26 cellular contexts compared by ENCODE assay signal in the genomic region with DNA sequence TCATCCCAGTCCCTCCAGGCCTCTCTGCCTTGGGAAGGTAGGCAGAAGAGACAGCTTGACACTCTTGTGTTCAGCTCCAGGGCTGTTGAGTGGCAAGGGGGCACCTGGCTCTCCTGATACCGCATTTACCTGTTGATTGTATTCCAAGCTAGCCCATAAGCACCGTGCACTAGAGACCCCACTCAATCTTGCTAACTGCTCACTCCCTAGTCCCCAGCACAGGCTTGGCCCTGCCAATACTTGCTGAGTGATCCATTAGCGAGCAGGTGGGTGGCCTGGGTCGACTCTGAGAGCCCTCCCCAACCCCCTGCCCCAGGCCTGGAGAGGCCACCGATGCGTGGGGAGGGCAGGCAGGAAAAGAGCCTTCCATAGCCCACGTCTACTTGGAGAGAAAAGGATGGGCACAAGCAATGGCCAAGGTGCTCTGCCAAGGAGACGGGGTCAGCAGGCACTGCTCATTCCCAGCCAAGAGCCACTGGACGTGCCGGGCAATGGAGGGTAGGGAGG. TPM values are rescaled to one million over a fixed set of nuclear protein-coding genes. Genes with fewer than 3 reads are reported as not detected.
DNase-seq lines count a peak whose midpoint lies in the region; ATAC-seq, FAIRE-seq and TF ChIP-seq lines count a peak whose summit lies in the region.
"Had no signal": no experiment of that assay in that cellular context is flagged by ENCODE, and none has a peak within 500 bp of the region (broad histone marks: within the 10 kb centered on the region; RNA-seq: fewer than 3 reads in every experiment).

No MANE protein-coding gene starts in this region.

- H2AK5ac ChIP-seq in trophoblast cell (ENCODE audit: low read length), result no peak overlapping the region

- CTCF ChIA-PET in PC-3 (lab: Charles Lee), result no interaction called here
- CTCF ChIA-PET in activated CD4-positive, alpha-beta T cell treated with anti-CD3 and anti-CD28 coated beads, Interleukin-2, amount 10 ng/mL, durations not matched to agents 7 days and 5 days (lab: Charles Lee), result no interaction called here

- H3K27me3 ChIP-seq in PC-3 (ENCODE audit: low read length) (no peaks in the 10 kb centered on the region), dorsolateral prefrontal cortex (peaks cover 0 to 2% (median 0%) of the 10 kb centered on the region in 45 donors), trophoblast cell (ENCODE audit: insufficient read depth, low read length) (no peaks in the 10 kb centered on the region), thyroid gland (no peaks in the 10 kb centered on the region), pancreas (no peaks in the 10 kb centered on the region)
- H3K27me3 ChIP-seq: BLaER1, MG63 had no signal

- H3K9me3 Mint-ChIP-seq in activated CD4-positive, alpha-beta T cell treated with anti-CD3 and anti-CD28 coated beads, Interleukin-2, amount 10 ng/mL, durations not matched to agents 7 days and 5 days, result no peaks in the 10 kb centered on the region
- H3K9me3 Mint-ChIP-seq: CD4-positive, alpha-beta memory T cell had no signal

- H3K9ac ChIP-seq in PC-3 (ENCODE audit: low read length) (peak overlapping the region; percentile 78; the same call in 1 of the 2 replicates), trophoblast cell (ENCODE audit: low read length) (no peak overlapping the region)
- H3K9ac ChIP-seq: BLaER1 had no signal

- no peaks in the 10 kb centered on the region for H3K9me2 ChIP-seq in PC-3 (replicated peaks; ENCODE audit: low read length)

- H3K4me1 ChIP-seq in PC-3 (ENCODE audit: insufficient read depth, low read length) (peaks cover 40% of the 10 kb centered on the region), trophoblast cell (ENCODE audit: control insufficient read depth in 1 of 2, insufficient read depth in 2 of 2, low read length in 2 of 2) (peaks cover 0 to 4% of the 10 kb centered on the region in 2 experiments), thyroid gland (peaks cover 12 to 16% of the 10 kb centered on the region in 2 donors), pancreas (peaks cover 0 to 16% (median 15%) of the 10 kb centered on the region in 3 donors)

- no peak overlapping the region for H2BK120ac ChIP-seq in trophoblast cell (ENCODE audit: insufficient read depth, low read length, poor library complexity)

- no peak for FAIRE-seq in pancreas (lab: Jason Lieb, UNC)
- FAIRE-seq: GM12891, K562 had no signal

- TF ChIP-seq POLR2A in thyroid gland (IDR thresholded peaks at IDR 0.05), result no peak

- H3K79me1 ChIP-seq in trophoblast cell (ENCODE audit: low read length), result no peaks in the 10 kb centered on the region

- POLR2A ChIA-PET in PC-3 (lab: Charles Lee; ENCODE audit: unreplicated experiment), result no interaction called here
- POLR2A ChIA-PET in activated CD4-positive, alpha-beta T cell treated with anti-CD3 and anti-CD28 coated beads, Interleukin-2, amount 10 ng/mL, durations not matched to agents 7 days and 5 days (lab: Charles Lee), result no interaction called here

- WGBS in trophoblast cell (ENCODE audit: extremely low coverage, insufficient coverage, insufficient read length), result no CpG with 5 or more reads among the region's 10 CpGs
- WGBS in thyroid gland, 2 donors, result 73 to 79% methylated on average over 5 to 9 of the region's 10 CpGs
- 85 to 87% methylated on average over 10 of the region's 10 CpGs for WGBS in pancreas, 2 donors

- H3K36me3 ChIP-seq in PC-3 (ENCODE audit: low read depth, low read length) (no peaks in the 10 kb centered on the region), trophoblast cell (ENCODE audit: control insufficient read depth in 1 of 2, insufficient read depth in 2 of 2, low read length in 2 of 2) (no peaks in the 10 kb centered on the region), thyroid gland (no peaks in the 10 kb centered on the region), pancreas (no peaks in the 10 kb centered on the region)
- H3K36me3 ChIP-seq: BLaER1, MG63 had no signal

- no peaks in the 10 kb centered on the region for H3K4me1 Mint-ChIP-seq in activated CD4-positive, alpha-beta T cell treated with anti-CD3 and anti-CD28 coated beads, Interleukin-2, amount 10 ng/mL, durations not matched to agents 7 days and 5 days
- H3K4me1 Mint-ChIP-seq: CD4-positive, alpha-beta memory T cell had no signal

- no peaks in the 10 kb centered on the region for H3K27me3 Mint-ChIP-seq in activated CD4-positive, alpha-beta T cell treated with anti-CD3 and anti-CD28 coated beads, Interleukin-2, amount 10 ng/mL, durations not matched to agents 7 days and 5 days
- H3K27me3 Mint-ChIP-seq: CD4-positive, alpha-beta memory T cell had no signal

- no TSS peak for BruUV-seq in PC-3 (replicated peaks; lab: Mats Ljungman, UMichigan)

- no peak overlapping the region for H3K4ac ChIP-seq in trophoblast cell (ENCODE audit: low read depth, low read length)

- H3K79me2 ChIP-seq in PC-3 (ENCODE audit: low read length) (no peaks in the 10 kb centered on the region), trophoblast cell (ENCODE audit: control insufficient read depth, insufficient read depth, low read length, poor library complexity) (no peaks in the 10 kb centered on the region)

- no peak overlapping the region for H2BK5ac ChIP-seq in trophoblast cell (ENCODE audit: low read depth, low read length, poor library complexity)

- no peaks in the 10 kb centered on the region for H4K20me1 ChIP-seq in PC-3 (ENCODE audit: low read length)
- H4K20me1 ChIP-seq: BLaER1 had no signal

- no peak for DNase-seq in PC-3
- DNase-seq in dorsolateral prefrontal cortex, result no peak
- no peak for DNase-seq in trophoblast cell
- DNase-seq in thyroid gland, result no peak
- DNase-seq in GM13976 (ENCODE audit: low spot score), result no peak
- DNase-seq in pancreas, result no peak
- DNase-seq in kidney glomerular epithelial cell (lab: John Stamatoyannopoulos, UW), result no peak
- no peak for DNase-seq in activated CD4-positive, alpha-beta T cell treated with anti-CD3 and anti-CD28 coated beads, Interleukin-2, amount 10 ng/mL, durations not matched to agents 7 days and 5 days
- DNase-seq: Caco-2; CD4-positive, alpha-beta memory T cell; DND-41; GOT3; NCI-H1048; NCI-H1417 treated with DMSO at 0.1 percent for 48 hours; NCI-H187; NCI-H2107; NCI-H446 treated with DMSO at 0.1 percent for 48 hours; NCI-H526 treated with DMSO at 0.1 percent for 48 hours; OCI-M1; SHP77 had no signal

- in situ Hi-C loops in GM13976 (cut with MboI; ENCODE audit: low sequenced_read_pairs, unreplicated experiment), result no loop called here

- no peak for TF ChIP-seq CTCF in PC-3 (conservative IDR thresholded peaks at IDR 0.05; ENCODE audit: low read depth, low read length)
- no peak for TF ChIP-seq CTCF in dorsolateral prefrontal cortex (IDR thresholded peaks at IDR 0.05 in 54 of 56, conservative IDR thresholded peaks at IDR 0.05 in 2 of 56; ENCODE audit: low read depth in 1 of 56, partially characterized antibody in 56 of 56)
- TF ChIP-seq CTCF in thyroid gland (IDR thresholded peaks at IDR 0.05), result no peak
- no peak for TF ChIP-seq CTCF in GM13976 (IDR thresholded peaks at IDR 0.05; ENCODE audit: borderline replicate concordance, control extremely low read depth, extremely low read depth, insufficient read depth, missing control alignments)
- no peak for TF ChIP-seq CTCF in pancreas (IDR thresholded peaks at IDR 0.05)

- no peak overlapping the region for H3K18ac ChIP-seq in trophoblast cell (ENCODE audit: low read length)

- no peak overlapping the region for H3K4me3 Mint-ChIP-seq in activated CD4-positive, alpha-beta T cell treated with anti-CD3 and anti-CD28 coated beads, Interleukin-2, amount 10 ng/mL, durations not matched to agents 7 days and 5 days
- H3K4me3 Mint-ChIP-seq: CD4-positive, alpha-beta memory T cell had no signal

- no peak overlapping the region for H3K14ac ChIP-seq in trophoblast cell (ENCODE audit: low read length)

- H4K91ac ChIP-seq in trophoblast cell (ENCODE audit: low read depth, low read length), result no peak overlapping the region

- H3K23ac ChIP-seq in trophoblast cell (ENCODE audit: low read length), result no peak overlapping the region

- no peak overlapping the region for H2BK12ac ChIP-seq in trophoblast cell (ENCODE audit: low read length)

- no peak overlapping the region for H4K12ac ChIP-seq in trophoblast cell (ENCODE audit: low read depth, low read length)

- H3K27ac Mint-ChIP-seq in activated CD4-positive, alpha-beta T cell treated with anti-CD3 and anti-CD28 coated beads, Interleukin-2, amount 10 ng/mL, durations not matched to agents 7 days and 5 days, result no peak overlapping the region

- H3K9me3 ChIP-seq in PC-3 (ENCODE audit: low read length), result no peaks in the 10 kb centered on the region
- peaks cover 2% of the 10 kb centered on the region for H3K9me3 ChIP-seq in trophoblast cell (ENCODE audit: insufficient read depth, low read depth, low read length)
- no peaks in the 10 kb centered on the region for H3K9me3 ChIP-seq in thyroid gland
- no peaks in the 10 kb centered on the region for H3K9me3 ChIP-seq in pancreas
- H3K9me3 ChIP-seq: BLaER1, Caco-2, MG63 had no signal

- H2AFZ ChIP-seq in PC-3 (ENCODE audit: low read length) (no peak overlapping the region), trophoblast cell (ENCODE audit: insufficient read depth, low read length, poor library complexity) (no peak overlapping the region)

- no peaks in the 10 kb centered on the region for H3F3A ChIP-seq in PC-3 (ENCODE audit: low read length, unreplicated experiment)

- no peaks in the 10 kb centered on the region for H3K36me3 Mint-ChIP-seq in activated CD4-positive, alpha-beta T cell treated with anti-CD3 and anti-CD28 coated beads, Interleukin-2, amount 10 ng/mL, durations not matched to agents 7 days and 5 days (ENCODE audit: low read depth)
- H3K36me3 Mint-ChIP-seq: CD4-positive, alpha-beta memory T cell had no signal

- ATAC-seq in PC-3 (no peak), pancreas (no peak)
- ATAC-seq: HCT116, K562 had no signal

- intact Hi-C loops in PC-3 (cut with micrococcal nuclease) (no loop called here), dorsolateral prefrontal cortex (cut with DNase I) (loop anchor here in 1 of 2 donors (5.0 kb wide), 1 partner anchor 33 kb away; no protein-coding TSS in a partner anchor), thyroid gland (cut with DNase I) (no loop called here), pancreas (cut with DNase I) (no loop called here)

- H3K4me2 ChIP-seq in PC-3 (ENCODE audit: low read length) (no peak overlapping the region), trophoblast cell (ENCODE audit: low read length) (no peak overlapping the region)
- H3K4me2 ChIP-seq: BLaER1 had no signal

- no peak overlapping the region for H3K4me3 ChIP-seq in PC-3 (ENCODE audit: low read length)
- no peak overlapping the region for H3K4me3 ChIP-seq in dorsolateral prefrontal cortex
- peak overlapping the region; percentile 30 for H3K4me3 ChIP-seq in trophoblast cell (ENCODE audit: low read depth, low read length)
- H3K4me3 ChIP-seq in thyroid gland (replicated peaks in 1 of 3), result no peak overlapping the region
- H3K4me3 ChIP-seq in pancreas, result no peak overlapping the region
- H3K4me3 ChIP-seq: BLaER1, K562, MG63 had no signal

- H3K27ac ChIP-seq in PC-3 (ENCODE audit: low read length), result peak overlapping the region; percentile 90
- peak overlapping the region; percentile 66 to 100 (median 97) for H3K27ac ChIP-seq in dorsolateral prefrontal cortex
- H3K27ac ChIP-seq in trophoblast cell (ENCODE audit: low read depth, low read length), result no peak overlapping the region
- H3K27ac ChIP-seq in thyroid gland, result peak overlapping the region; percentile 70 to 89 (median 79)
- peak overlapping the region in 1 of 4 donors; percentile 93 for H3K27ac ChIP-seq in pancreas
- H3K27ac ChIP-seq: BLaER1 had no signal

- H4K8ac ChIP-seq in trophoblast cell (ENCODE audit: low read depth, low read length), result no peak overlapping the region

RNA-seq across cellular contexts. Expression of a gene that starts 29.5 kb away (rescaled TPM):
- total RNA-seq in PC-3 (2014; rRNA removed) (3.9 and 6.2 TPM in 2 replicates), dorsolateral prefrontal cortex (100 to 1,000 TPM in 11 of 120 experiments, 10 to 100 TPM in 106, 1 to 10 TPM in 3; 7.4 to 185 (median 44.7) TPM), thyroid gland (1 to 10 TPM; 1.2 to 4.2 (median 2.0) TPM), pancreas (1 to 10 TPM; 2.2 to 6.4 (median 3.5) TPM)
- polyA plus RNA-seq in trophoblast cell (2013), result 4.4 and 4.7 TPM in 2 replicates
- polyA plus RNA-seq in pancreas, result 1 to 10 TPM; 3.9 to 4.8 TPM
- under 1 TPM in 1 of 2 experiments, not detected in 1; 0.21 TPM for total RNA-seq in activated CD4-positive, alpha-beta T cell treated with anti-CD3 and anti-CD28 coated beads, Interleukin-2, amount 10 ng/mL, durations not matched to agents 7 days and 5 days
- total RNA-seq: K562, RPMI7951 had no signal
- polyA plus RNA-seq: K562 had no signal

RNA-seq across cellular contexts. Expression of a gene that starts 44.5 kb away (rescaled TPM):
- total RNA-seq in PC-3 (2014; rRNA removed) (29.6 and 30.9 TPM in 2 replicates), dorsolateral prefrontal cortex (10 to 100 TPM in 13 of 120 experiments, 1 to 10 TPM in 107; 1.3 to 18.4 (median 4.9) TPM), thyroid gland (10 to 100 TPM in 1 of 4 donors, 1 to 10 TPM in 3; 6.0 to 12.0 (median 9.9) TPM), pancreas (10 to 100 TPM in 1 of 6 donors, 1 to 10 TPM in 5; 3.6 to 11.7 (median 6.6) TPM)
- polyA plus RNA-seq in trophoblast cell (2013), result 0.05 and 0.06 TPM in 2 replicates
- 10 to 100 TPM; 11.0 to 12.4 TPM for polyA plus RNA-seq in pancreas
- total RNA-seq in activated CD4-positive, alpha-beta T cell treated with anti-CD3 and anti-CD28 coated beads, Interleukin-2, amount 10 ng/mL, durations not matched to agents 7 days and 5 days, result 10 to 100 TPM; 36.7 to 42.0 TPM
